ENCODE assay signal across 14 cellular contexts in genomic region chr5:67771791-67772190, GRCh38.
DNase-seq lines count a peak whose midpoint lies in the region; ATAC-seq, FAIRE-seq and TF ChIP-seq lines count a peak whose summit lies in the region.
"Had no signal": no experiment of that assay in that cellular context is flagged by ENCODE, and none has a peak within 500 bp of the region (broad histone marks: within the 10 kb centered on the region; RNA-seq: fewer than 3 reads in every experiment).

No MANE protein-coding gene starts in this region.

- no peaks in the 10 kb centered on the region for H3K27me3 ChIP-seq in breast epithelium
- H3K27me3 ChIP-seq in mesendoderm (ENCODE audit: insufficient read depth, low read length, poor library complexity) = no peaks in the 10 kb centered on the region
- no peaks in the 10 kb centered on the region for H3K27me3 ChIP-seq in trophoblast cell (ENCODE audit: insufficient read depth, low read length)
- H3K27me3 ChIP-seq in skeletal muscle tissue (ENCODE audit: control insufficient read depth in 3 of 3, insufficient read depth in 3 of 3, low read length in 3 of 3) = no peaks in the 10 kb centered on the region
- H3K27me3 ChIP-seq in stomach = no peaks in the 10 kb centered on the region
- H3K27me3 ChIP-seq: BLaER1 had no signal

- TF ChIP-seq POLR2A in breast epithelium (IDR thresholded peaks at IDR 0.05) (no peak), H54 (IDR thresholded peaks at IDR 0.05; ENCODE audit: low read depth, low read length) (no peak), stomach (IDR thresholded peaks at IDR 0.05) (no peak)

- no peak overlapping the region for H4K5ac ChIP-seq in mesendoderm (ENCODE audit: low read length)

- H2BK15ac ChIP-seq in mesendoderm (replicated peaks; ENCODE audit: low read depth) = no peak overlapping the region

- intact Hi-C loops in MCF 10A (cut with micrococcal nuclease) = no loop called here
- intact Hi-C loops in breast epithelium (cut with DNase I; ENCODE audit: low total_unique reads) = no loop called here
- intact Hi-C loops in stomach (cut with DNase I; ENCODE audit: low total_unique reads) = no loop called here

- TF ChIP-seq CTCF in MCF 10A (IDR thresholded peaks at IDR 0.05; ENCODE audit: unreplicated experiment) = no peak
- TF ChIP-seq CTCF in breast epithelium (IDR thresholded peaks at IDR 0.05) = no peak
- no peak for TF ChIP-seq CTCF in stomach (IDR thresholded peaks at IDR 0.05)

- no peak overlapping the region for H2AFZ ChIP-seq in trophoblast cell (ENCODE audit: insufficient read depth, low read length, poor library complexity)

- no peak overlapping the region for H2AK5ac ChIP-seq in mesendoderm (ENCODE audit: low read length)
- no peak overlapping the region for H2AK5ac ChIP-seq in trophoblast cell (ENCODE audit: low read length)

- POLR2A ChIA-PET in MCF 10A (lab: Yijun Ruan, JAX) = interaction anchor here (0.8 to 1.4 kb wide), 4 partner anchors 162 to 503 kb away, joined by 3 read pairs; no protein-coding TSS in a partner anchor

- H3K23ac ChIP-seq in mesendoderm (ENCODE audit: low read length) (no peak overlapping the region), trophoblast cell (ENCODE audit: low read length) (no peak overlapping the region)

- H3K4me1 ChIP-seq in breast epithelium (no peaks in the 10 kb centered on the region), mesendoderm (ENCODE audit: control insufficient read depth, low read depth, low read length) (peaks cover 4% of the 10 kb centered on the region), trophoblast cell (ENCODE audit: control insufficient read depth in 1 of 2, insufficient read depth in 2 of 2, low read length in 2 of 2) (peaks cover 9 to 11% of the 10 kb centered on the region in 2 experiments), skeletal muscle tissue (ENCODE audit: control insufficient read depth in 3 of 3, insufficient read depth in 3 of 3, low read length in 3 of 3) (peaks cover 5 to 14% (median 5%) of the 10 kb centered on the region in 3 donors), stomach (peaks cover 0 to 28% (median 10%) of the 10 kb centered on the region in 4 donors)
- H3K4me1 ChIP-seq: BLaER1 had no signal

- H3K79me2 ChIP-seq in mesendoderm (ENCODE audit: control insufficient read depth, insufficient read depth, low read length) (no peaks in the 10 kb centered on the region), trophoblast cell (ENCODE audit: control insufficient read depth, insufficient read depth, low read length, poor library complexity) (no peaks in the 10 kb centered on the region)

- H4K8ac ChIP-seq in mesendoderm (ENCODE audit: low read depth, low read length) = no peak overlapping the region
- H4K8ac ChIP-seq in trophoblast cell (ENCODE audit: low read depth, low read length) = no peak overlapping the region

- no peak for FAIRE-seq in H54 (lab: Jason Lieb, UNC)

- BruUV-seq in MCF 10A (replicated peaks; lab: Mats Ljungman, UMichigan) = no TSS peak

- H4K12ac ChIP-seq in trophoblast cell (ENCODE audit: low read depth, low read length) = no peak overlapping the region

- no peak overlapping the region for H3K18ac ChIP-seq in mesendoderm (ENCODE audit: low read length)
- no peak overlapping the region for H3K18ac ChIP-seq in trophoblast cell (ENCODE audit: low read length)

- peak overlapping the region; percentile 86 for H3K27ac Mint-ChIP-seq in MCF 10A (ENCODE audit: low read depth, unreplicated experiment)

- H2BK120ac ChIP-seq in mesendoderm (ENCODE audit: low read depth, low read length) (no peak overlapping the region), trophoblast cell (ENCODE audit: insufficient read depth, low read length, poor library complexity) (no peak overlapping the region)

- H3K27ac ChIP-seq in breast epithelium (no peak overlapping the region), mesendoderm (ENCODE audit: low read depth, low read length) (no peak overlapping the region), trophoblast cell (ENCODE audit: low read depth, low read length) (no peak overlapping the region), skeletal muscle tissue (ENCODE audit: low read depth, low read length) (peak overlapping the region; percentile 20), stomach (no peak overlapping the region)
- H3K27ac ChIP-seq: 22Rv1, BLaER1 had no signal

- H3K36me3 Mint-ChIP-seq in MCF 10A (ENCODE audit: insufficient read depth, unreplicated experiment) = no peaks in the 10 kb centered on the region

- H3K9me3 ChIP-seq in breast epithelium = no peaks in the 10 kb centered on the region
- H3K9me3 ChIP-seq in trophoblast cell (ENCODE audit: insufficient read depth, low read depth, low read length) = no peaks in the 10 kb centered on the region
- no peaks in the 10 kb centered on the region for H3K9me3 ChIP-seq in skeletal muscle tissue (ENCODE audit: control insufficient read depth in 3 of 3, low read length in 3 of 3)
- H3K9me3 ChIP-seq in stomach = no peaks in the 10 kb centered on the region
- H3K9me3 ChIP-seq: BLaER1 had no signal

- no peak for ATAC-seq in HG02678 (IDR thresholded peaks at IDR 0.05; ENCODE audit: unreplicated experiment)
- ATAC-seq: HCT116 had no signal

- H3K4ac ChIP-seq in mesendoderm (ENCODE audit: low read depth, low read length) (no peak overlapping the region), trophoblast cell (ENCODE audit: low read depth, low read length) (no peak overlapping the region)

- no peak overlapping the region for H4K91ac ChIP-seq in trophoblast cell (ENCODE audit: low read depth, low read length)

- H3K79me1 ChIP-seq in mesendoderm (ENCODE audit: low read length) (no peaks in the 10 kb centered on the region), trophoblast cell (ENCODE audit: low read length) (peaks cover 7% of the 10 kb centered on the region)

- no peak for DNase-seq in MCF 10A (ENCODE audit: unreplicated experiment)
- DNase-seq in breast epithelium (ENCODE audit: low spot score in 2 of 2) = no peak
- DNase-seq in mesendoderm = peak; percentile 45
- no peak for DNase-seq in trophoblast cell
- no peak for DNase-seq in H54 (ENCODE audit: insufficient read length, low spot score)
- DNase-seq in stomach = no peak
- DNase-seq: AML-193; CD8-positive, alpha-beta memory T cell; DMS 273 treated with DMSO at 0.1 percent for 48 hours had no signal

- H3K4me2 ChIP-seq in mesendoderm (ENCODE audit: low read length) = no peak overlapping the region
- H3K4me2 ChIP-seq in trophoblast cell (ENCODE audit: low read length) = no peak overlapping the region
- H3K4me2 ChIP-seq: BLaER1 had no signal

- H3K27me3 Mint-ChIP-seq in MCF 10A (ENCODE audit: insufficient read depth, unreplicated experiment) = no peaks in the 10 kb centered on the region

- no peak for TF ChIP-seq EP300 in stomach (IDR thresholded peaks at IDR 0.05)

- no CpG with 5 or more reads among the region's 6 CpGs for WGBS in mesendoderm (ENCODE audit: extremely low coverage, insufficient coverage, low lambda C conversion rate)
- no CpG with 5 or more reads among the region's 6 CpGs for WGBS in trophoblast cell (ENCODE audit: extremely low coverage, insufficient coverage, insufficient read length)
- 83 to 95% (median 90%) methylated on average over 6 of the region's 6 CpGs for WGBS in stomach, 5 donors

- H2BK12ac ChIP-seq in trophoblast cell (ENCODE audit: low read length) = peak overlapping the region; percentile 54

- no peaks in the 10 kb centered on the region for H3K36me3 ChIP-seq in breast epithelium
- no peaks in the 10 kb centered on the region for H3K36me3 ChIP-seq in mesendoderm (ENCODE audit: control insufficient read depth, insufficient read depth, low read length)
- no peaks in the 10 kb centered on the region for H3K36me3 ChIP-seq in trophoblast cell (ENCODE audit: control insufficient read depth in 1 of 2, insufficient read depth in 2 of 2, low read length in 2 of 2)
- H3K36me3 ChIP-seq in skeletal muscle tissue (ENCODE audit: control insufficient read depth in 3 of 3, insufficient read depth in 3 of 3, low read length in 3 of 3) = no peaks in the 10 kb centered on the region
- no peaks in the 10 kb centered on the region for H3K36me3 ChIP-seq in stomach
- H3K36me3 ChIP-seq: BLaER1 had no signal

- H3K4me1 Mint-ChIP-seq in MCF 10A (ENCODE audit: insufficient read depth, unreplicated experiment) = peaks cover 47% of the 10 kb centered on the region
- H3K4me1 Mint-ChIP-seq: CD8-positive, alpha-beta memory T cell had no signal

- H2BK5ac ChIP-seq in mesendoderm (ENCODE audit: low read length) (no peak overlapping the region), trophoblast cell (ENCODE audit: low read depth, low read length, poor library complexity) (no peak overlapping the region)

- no peak overlapping the region for H3K14ac ChIP-seq in trophoblast cell (ENCODE audit: low read length)

- no peak overlapping the region for H3K4me3 ChIP-seq in breast epithelium
- H3K4me3 ChIP-seq in mesendoderm (ENCODE audit: low read length) = no peak overlapping the region
- H3K4me3 ChIP-seq in trophoblast cell (ENCODE audit: low read depth, low read length) = no peak overlapping the region
- peak overlapping the region in 1 of 3 donors; percentile 10 for H3K4me3 ChIP-seq in skeletal muscle tissue (ENCODE audit: low read length in 3 of 3)
- H3K4me3 ChIP-seq in stomach = no peak overlapping the region
- H3K4me3 ChIP-seq: BLaER1 had no signal

- H3K4me3 Mint-ChIP-seq in MCF 10A (ENCODE audit: unreplicated experiment) = no peak overlapping the region
- H3K4me3 Mint-ChIP-seq: CD8-positive, alpha-beta memory T cell had no signal

- peaks cover 2% of the 10 kb centered on the region for H3K9me3 Mint-ChIP-seq in MCF 10A (ENCODE audit: unreplicated experiment)

- H3K9ac ChIP-seq in mesendoderm (ENCODE audit: low read length) = no peak overlapping the region
- H3K9ac ChIP-seq in trophoblast cell (ENCODE audit: low read length) = no peak overlapping the region
- H3K9ac ChIP-seq in skeletal muscle tissue (ENCODE audit: low read depth in 1 of 3, low read length in 3 of 3) = no peak overlapping the region
- H3K9ac ChIP-seq: BLaER1 had no signal

- H3K56ac ChIP-seq in mesendoderm (ENCODE audit: low read length) = no peak overlapping the region

- CTCF ChIA-PET in MCF 10A (lab: Yijun Ruan, JAX) = no interaction called here
